Comparison of ENCODE assay signal across 13 cellular contexts in the genomic region with DNA sequence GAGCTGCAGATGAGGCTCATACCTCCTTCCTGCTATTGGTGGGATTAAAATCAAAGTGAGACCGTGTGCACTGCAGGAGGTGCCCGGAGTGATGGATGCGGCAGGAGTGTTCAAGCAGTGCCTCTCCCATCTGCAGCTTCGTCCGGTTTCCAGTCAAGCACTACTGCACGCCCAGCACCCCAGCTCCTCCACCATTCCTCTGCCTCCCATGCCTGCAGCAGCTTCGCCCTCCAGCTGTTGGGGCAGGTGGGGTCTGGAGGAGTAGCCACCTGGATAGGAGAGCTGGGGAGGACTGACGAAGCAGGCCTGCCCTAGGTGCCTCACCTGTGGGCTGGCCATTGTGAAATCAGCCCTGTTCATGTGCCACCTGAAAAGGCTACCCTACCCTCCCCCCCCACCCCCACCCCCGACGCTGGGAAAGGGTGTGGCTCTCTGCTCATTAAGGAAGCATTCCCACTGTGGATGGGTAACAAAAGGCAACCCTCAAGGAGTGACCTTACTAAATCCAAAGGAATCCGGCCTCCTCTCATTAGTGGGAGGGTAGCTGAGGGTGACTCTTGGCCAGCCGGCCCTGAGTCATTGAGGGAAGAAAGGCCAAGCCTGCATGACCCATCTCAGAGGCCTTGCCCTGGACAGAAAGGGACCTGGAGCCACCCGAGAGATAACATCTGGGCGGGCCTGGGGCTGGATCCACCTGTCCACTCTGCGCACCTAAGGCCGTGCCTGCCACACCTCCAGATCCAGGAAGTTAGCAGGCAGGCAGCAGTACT.
DNase-seq lines count a peak whose midpoint lies in the region; ATAC-seq, FAIRE-seq and TF ChIP-seq lines count a peak whose summit lies in the region.
"Had no signal": no experiment of that assay in that cellular context is flagged by ENCODE, and none has a peak within 500 bp of the region (broad histone marks: within the 10 kb centered on the region; RNA-seq: fewer than 3 reads in every experiment).

No MANE protein-coding gene starts in this region.

- H2BK15ac ChIP-seq in H1 (ENCODE audit: low read length): peak overlapping the region; percentile 82; the same call in 1 of the 2 replicates

- H3K27me3 ChIP-seq in MM.1S (replicated peaks; ENCODE audit: insufficient read depth, low read length): no peaks in the 10 kb centered on the region
- peaks cover 0 to 8% (median 4%) of the 10 kb centered on the region in 4 experiments; a peak in 3 of 7 replicates for H3K27me3 ChIP-seq in H1 (replicated peaks in 1 of 4; ENCODE audit: control insufficient read depth in 3 of 4, extremely low read depth in 1 of 4, insufficient read depth in 3 of 4, low read length in 3 of 4)
- H3K27me3 ChIP-seq: BLaER1 treated with 17β-estradiol and CSF1 and Interleukin-3, amounts not matched to agents 10 nM and 100 nM had no signal

- H4K20me1 ChIP-seq in MM.1S (ENCODE audit: insufficient read depth, low read length): no peaks in the 10 kb centered on the region
- H4K20me1 ChIP-seq in H1 (replicated peaks in 1 of 2; ENCODE audit: control insufficient read depth in 1 of 2, insufficient read depth in 2 of 2, low read length in 2 of 2): no peaks in the 10 kb centered on the region
- H4K20me1 ChIP-seq: BLaER1 treated with 17β-estradiol and CSF1 and Interleukin-3, amounts not matched to agents 10 nM and 100 nM had no signal

- peak; percentile 82 for DNase-seq in EL
- DNase-seq in MM.1S: no peak
- no peak for DNase-seq in H1 (ENCODE audit: low read depth in 1 of 2, low spot score in 2 of 2)
- DNase-seq in mucosa of descending colon: peak; percentile 43 to 79 (median 61)
- DNase-seq in hippocampal formation (lab: John Stamatoyannopoulos, UW): no peak
- DNase-seq in NCI-H1092 treated with DMSO at 0.1 percent for 48 hours (lab: John Stamatoyannopoulos, UW): no peak
- no peak for DNase-seq in DMS79 (lab: John Stamatoyannopoulos, UW)
- DNase-seq in activated CD4-positive, CD25-positive, alpha-beta regulatory T cell (lab: John Stamatoyannopoulos, UW): no peak
- DNase-seq: activated CD4-positive, alpha-beta memory T cell treated with anti-CD3 and anti-CD28 coated beads for 36 hours; activated naive CD4-positive, alpha-beta T cell; NCI-H1105; NK-92 treated with Interleukin-12 subunit alpha and Interleukin-12 subunit beta, amount 100 ng/mL, for 24 hours had no signal

- peak; percentile 84 for ATAC-seq in mucosa of descending colon

- H4K8ac ChIP-seq in H1 (ENCODE audit: extremely low read depth, insufficient read depth, low read length): no peak overlapping the region

- peaks cover 22% of the 10 kb centered on the region for H3F3A ChIP-seq in MM.1S (ENCODE audit: insufficient read depth, low read length)

- peak overlapping the region; percentile 58; the same call in 1 of the 2 replicates for H2BK5ac ChIP-seq in H1 (ENCODE audit: low read depth, low read length)

- peak overlapping the region; percentile 39; the same call in 1 of the 2 replicates for H3K18ac ChIP-seq in H1 (ENCODE audit: extremely low read depth, low read length)

- peak overlapping the region; percentile 82; the same call in 1 of the 2 replicates for H2BK12ac ChIP-seq in H1 (ENCODE audit: low read depth, low read length)

- no peak overlapping the region for H3K4ac ChIP-seq in H1 (replicated peaks; ENCODE audit: insufficient read length, low read depth, low read length)

- 72% methylated on average over 14 of the region's 16 CpGs; no CpG with 5 or more reads in 1 of the 2 experiments for WGBS in H1 (ENCODE audit: extremely low coverage in 1 of 2, insufficient coverage in 1 of 2, insufficient read length in 1 of 2, insufficient replicate concordance in 2 of 2, low coverage in 1 of 2, low lambda C conversion rate in 2 of 2, missing lambda C conversion rate in 1 of 2), 2 experiments

- peak overlapping the region; percentile 80; the same call in 1 of the 2 replicates for H2BK20ac ChIP-seq in H1 (ENCODE audit: low read length)

- no peak overlapping the region for H3K56ac ChIP-seq in H1 (replicated peaks; ENCODE audit: insufficient read length, low read depth, low read length)

- no peak for TF ChIP-seq CTCF in MM.1S (IDR thresholded peaks at IDR 0.05; ENCODE audit: low read length)
- TF ChIP-seq CTCF in H1 (IDR thresholded peaks at IDR 0.05; ENCODE audit: control extremely low read depth in 1 of 3, insufficient read depth in 1 of 3, low read depth in 1 of 3, low read length in 3 of 3): no peak
- TF ChIP-seq CTCF in mucosa of descending colon (IDR thresholded peaks at IDR 0.05): no peak

- H3K79me2 ChIP-seq in MM.1S (ENCODE audit: low read length) (peaks cover 11% of the 10 kb centered on the region; the same call in 1 of the 2 replicates), H1 (ENCODE audit: control insufficient read depth in 1 of 2, insufficient read depth in 2 of 2, low read length in 2 of 2) (no peaks in the 10 kb centered on the region)

- H2AFZ ChIP-seq in MM.1S (ENCODE audit: low read length) (no peak overlapping the region), H1 (ENCODE audit: low read length) (no peak overlapping the region)

- POLR2A ChIA-PET in H1 (lab: Charles Lee; ENCODE audit: partially characterized antibody): no interaction called here

- H3K9me3 ChIP-seq in MM.1S (replicated peaks; ENCODE audit: insufficient read depth, low read length) (no peaks in the 10 kb centered on the region), H1 (ENCODE audit: insufficient read depth in 2 of 2, low read depth in 1 of 2, low read length in 1 of 2) (no peaks in the 10 kb centered on the region), mucosa of descending colon (no peaks in the 10 kb centered on the region)
- H3K9me3 ChIP-seq: BLaER1 treated with 17β-estradiol and CSF1 and Interleukin-3, amounts not matched to agents 10 nM and 100 nM had no signal

- H3K4me3 ChIP-seq in MM.1S (ENCODE audit: low read length) (no peak overlapping the region), H1 (ENCODE audit: extremely low read depth in 1 of 4, insufficient read depth in 2 of 4, low read depth in 3 of 4, low read length in 4 of 4) (no peak overlapping the region), mucosa of descending colon (no peak overlapping the region)
- H3K4me3 ChIP-seq: BLaER1 treated with 17β-estradiol and CSF1 and Interleukin-3, amounts not matched to agents 10 nM and 100 nM had no signal

- H3K4me1 ChIP-seq in MM.1S (ENCODE audit: low read length) (peaks cover 50% of the 10 kb centered on the region), H1 (replicated peaks in 1 of 4; ENCODE audit: control insufficient read depth in 3 of 4, insufficient read depth in 4 of 4, low read length in 3 of 4) (peaks cover 6 to 18% (median 17%) of the 10 kb centered on the region in 4 experiments), mucosa of descending colon (ENCODE audit: low read depth) (no peaks in the 10 kb centered on the region)

- no peak overlapping the region for H3K23ac ChIP-seq in H1 (ENCODE audit: insufficient read length)

- H3K9me2 ChIP-seq in MM.1S (replicated peaks; ENCODE audit: insufficient read depth, low read length): no peaks in the 10 kb centered on the region

- no peaks in the 10 kb centered on the region for H3K36me3 ChIP-seq in MM.1S (replicated peaks; ENCODE audit: insufficient read depth, low read length)
- no peaks in the 10 kb centered on the region for H3K36me3 ChIP-seq in H1 (ENCODE audit: control insufficient read depth in 2 of 4, insufficient read depth in 4 of 4, low read length in 3 of 4)
- no peaks in the 10 kb centered on the region for H3K36me3 ChIP-seq in mucosa of descending colon (ENCODE audit: low read depth)
- H3K36me3 ChIP-seq: BLaER1 treated with 17β-estradiol and CSF1 and Interleukin-3, amounts not matched to agents 10 nM and 100 nM had no signal

- H3K79me1 ChIP-seq in H1 (ENCODE audit: low read depth, low read length): no peaks in the 10 kb centered on the region

- no peak overlapping the region for H2BK120ac ChIP-seq in H1 (replicated peaks; ENCODE audit: low read depth, low read length)

- FAIRE-seq in H1 (lab: Jason Lieb, UNC): no peak

- CTCF ChIA-PET in H1 (lab: Charles Lee; ENCODE audit: partially characterized antibody): interaction anchor here (0.8 to 1.5 kb wide), 2 partner anchors 13 to 18 kb away, joined by 3 to 4 read pairs; no protein-coding TSS in a partner anchor

- TF ChIP-seq POLR2A in H1 (IDR thresholded peaks at IDR 0.05; ENCODE audit: control extremely low read depth in 1 of 2, low read depth in 2 of 2, low read length in 2 of 2): no peak

- no peak for TF ChIP-seq EP300 in H1 (IDR thresholded peaks at IDR 0.05; ENCODE audit: borderline replicate concordance in 1 of 2, low read depth in 2 of 2, low read length in 2 of 2)

- peak overlapping the region; percentile 44 for H4K91ac ChIP-seq in H1 (replicated peaks; ENCODE audit: insufficient read length, low read length)

- H3K9ac ChIP-seq in MM.1S (ENCODE audit: low read length): no peak overlapping the region
- H3K9ac ChIP-seq in H1 (replicated peaks in 1 of 4; ENCODE audit: extremely low read depth in 1 of 4, low read depth in 3 of 4, low read length in 3 of 4): no peak overlapping the region
- H3K9ac ChIP-seq: BLaER1 treated with 17β-estradiol and CSF1 and Interleukin-3, amounts not matched to agents 10 nM and 100 nM had no signal

- intact Hi-C loops in mucosa of descending colon (cut with DNase I, micrococcal nuclease): no loop called here

- H2AK5ac ChIP-seq in H1 (ENCODE audit: low read depth, low read length): 0 out of 2 replicates have a peak overlapping the region, but pooled peaks have one; percentile 18

- H3K4me2 ChIP-seq in MM.1S (ENCODE audit: low read depth, low read length) (no peak overlapping the region), H1 (ENCODE audit: insufficient read depth in 1 of 2, low read depth in 2 of 2, low read length in 2 of 2) (no peak overlapping the region; a peak in 1 of 4 replicates)
- H3K4me2 ChIP-seq: BLaER1 treated with 17β-estradiol and CSF1 and Interleukin-3, amounts not matched to agents 10 nM and 100 nM had no signal

- H3K23me2 ChIP-seq in H1 (ENCODE audit: low read depth, low read length): no peaks in the 10 kb centered on the region

- H3K14ac ChIP-seq in H1 (ENCODE audit: insufficient read length): no peak overlapping the region

- TF ChIP-seq RAD21 in H1 (IDR thresholded peaks at IDR 0.05 in 1 of 2, conservative IDR thresholded peaks at IDR 0.05 in 1 of 2; ENCODE audit: low read depth in 2 of 2, low read length in 2 of 2): no peak

- H3K27ac ChIP-seq in MM.1S (ENCODE audit: low read length) (peak overlapping the region; percentile 84), H1 (ENCODE audit: low read depth, low read length) (no peak overlapping the region)
- H3K27ac ChIP-seq: BLaER1 treated with 17β-estradiol and CSF1 and Interleukin-3, amounts not matched to agents 10 nM and 100 nM had no signal

- no peak overlapping the region for H4K5ac ChIP-seq in H1 (ENCODE audit: insufficient read length, low read depth, low read length)

Comparison
In these comparisons a context has a peak if more than half of its experiments do, and no peak if none do; other contexts are left out.
1. DNase-seq: peak in EL (single experiment) and mucosa of descending colon (3 of 3); none in MM.1S (single experiment), H1 (0 of 2), hippocampal formation (0 of 2), NCI-H1092 treated with DMSO at 0.1 percent for 48 hours (single experiment), DMS79 (single experiment) and activated CD4-positive, CD25-positive, alpha-beta regulatory T cell (0 of 4).